Comparison of ENCODE assay signal across 23 cellular contexts in genomic region chr12:66683073-66683472, GRCh38.
"Had no signal": no experiment of that assay in that cellular context is flagged by ENCODE, and none has a peak within 500 bp of the region (broad histone marks: within the 10 kb centered on the region; RNA-seq: fewer than 3 reads in every experiment).

No MANE protein-coding gene starts in this region.

- H3K9ac ChIP-seq: neural progenitor cell had no signal

- H3K36me3 ChIP-seq: heart left ventricle, neural progenitor cell, sigmoid colon, thoracic aorta, vagina had no signal

- H3K9me3 ChIP-seq: heart left ventricle, sigmoid colon, thoracic aorta, vagina had no signal

- H2AFZ ChIP-seq: neural progenitor cell had no signal

- DNase-seq: activated CD4-positive, alpha-beta T cell treated with anti-CD3 and anti-CD28 coated beads, Interleukin-2, amount 10 ng/mL, durations not matched to agents 24 days and 14 days; activated CD8-positive, alpha-beta memory T cell treated with anti-CD3 and anti-CD28 coated beads, Interleukin-2, amount 10 ng/mL, durations not matched to agents 7 days and 5 days; activated CD8-positive, alpha-beta T cell treated with anti-CD3 and anti-CD28 coated beads for 36 hours; activated effector memory CD4-positive, alpha-beta T cell treated with anti-CD3 and anti-CD28 coated beads, Interleukin-2, amount 50 U/mL, for 16 hours; activated naive CD4-positive, alpha-beta T cell treated with anti-CD3 and anti-CD28 coated beads, Interleukin-2, amount 10 ng/mL, durations not matched to agents 7 days and 5 days; activated naive CD8-positive, alpha-beta T cell treated with anti-CD3 and anti-CD28 coated beads, Interleukin-2, amount 50 U/mL, for 24 hours; activated T-cell treated with anti-CD3 and anti-CD28 coated beads for 4 hours; aorta; effector CD4-positive, alpha-beta T cell; heart left ventricle; left ventricle myocardium superior; mammary epithelial cell; naive thymus-derived CD8-positive, alpha-beta T cell; sigmoid colon; stimulated activated CD4-positive, alpha-beta T cell treated with anti-CD3 and anti-CD28 coated beads, Interleukin-15, amount 100 ng/mL, for 24 hours; stimulated activated naive CD4-positive, alpha-beta T cell had no signal

- H3K27ac ChIP-seq: heart left ventricle, neural progenitor cell, sigmoid colon, thoracic aorta, vagina had no signal

- H3K27me3 ChIP-seq: neural progenitor cell, sigmoid colon, vagina had no signal

- H3K4me2 ChIP-seq: neural progenitor cell, smooth muscle cell had no signal

- ATAC-seq: activated CD4-positive, CD25-positive, alpha-beta regulatory T cell treated with anti-CD3 and anti-CD28 coated beads, Interleukin-2, amount 50 U/mL, for 24 hours; activated CD8-positive, alpha-beta memory T cell treated with anti-CD3 and anti-CD28 coated beads, Interleukin-2, amount 10 ng/mL, durations not matched to agents 7 days and 5 days; activated CD8-positive, alpha-beta T cell treated with anti-CD3 and anti-CD28 coated beads for 36 hours; activated naive CD8-positive, alpha-beta T cell treated with anti-CD3 and anti-CD28 coated beads, Interleukin-2, amount 50 U/mL, for 24 hours; heart left ventricle; left ventricle myocardium superior; naive thymus-derived CD8-positive, alpha-beta T cell had no signal

- FAIRE-seq: endometrium, islet of Langerhans had no signal

- H3K4me3 ChIP-seq: heart left ventricle, neural progenitor cell, sigmoid colon, smooth muscle cell, thoracic aorta, vagina had no signal
